In the genomic region with DNA sequence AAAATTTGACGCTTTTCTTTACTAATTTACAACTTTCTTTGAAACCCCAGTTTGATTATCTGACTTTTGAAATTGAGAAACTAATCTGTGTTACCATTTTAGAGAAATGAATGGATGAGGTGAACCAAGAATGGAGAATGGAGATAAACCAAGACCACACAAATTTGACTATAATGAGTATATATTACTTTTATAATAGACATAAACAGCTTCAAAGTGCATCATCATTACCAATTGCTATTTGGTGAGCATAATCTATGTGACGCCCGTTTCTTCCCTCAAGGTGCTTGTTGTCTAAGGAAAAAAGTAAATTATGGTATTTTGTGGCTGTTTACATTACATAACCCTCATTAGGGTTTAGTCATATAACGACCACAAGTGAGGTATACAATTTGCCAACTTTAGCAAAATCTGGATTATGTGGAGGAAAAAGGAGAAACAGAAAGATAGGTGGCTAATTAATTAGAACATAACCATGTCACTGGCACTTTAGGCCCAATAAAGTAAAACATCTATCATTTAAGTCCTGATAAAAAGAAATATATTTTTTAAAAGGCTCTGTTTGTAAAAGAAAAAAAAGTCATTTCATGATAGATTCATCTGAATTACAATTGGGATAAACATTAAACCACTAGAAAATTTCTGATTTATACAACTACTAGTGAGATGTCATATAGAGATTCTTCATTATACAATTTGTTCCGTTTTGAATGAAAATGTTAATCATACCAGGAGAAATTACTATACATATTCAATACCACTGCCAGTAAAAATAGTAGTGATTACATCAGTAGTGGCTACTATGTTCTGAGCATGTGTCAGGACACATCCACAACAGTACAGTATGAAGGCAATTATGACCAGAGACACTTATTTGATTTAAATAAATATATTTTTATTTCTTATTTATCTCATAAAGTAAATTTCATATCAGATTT, we compare ENCODE assay signal across 32 cellular contexts.
DNase-seq lines count a peak whose midpoint lies in the region; ATAC-seq, FAIRE-seq and TF ChIP-seq lines count a peak whose summit lies in the region.
"Had no signal": no experiment of that assay in that cellular context is flagged by ENCODE, and none has a peak within 500 bp of the region (broad histone marks: within the 10 kb centered on the region; RNA-seq: fewer than 3 reads in every experiment).

No MANE protein-coding gene starts in this region.

- TF ChIP-seq POLR2A in GM12892 (IDR thresholded peaks at IDR 0.05; ENCODE audit: low read depth, low read length) = no peak

- no peaks in the 10 kb centered on the region for H3K9me3 ChIP-seq in right atrium auricular region
- H3K9me3 ChIP-seq: left lung, testis, vagina had no signal

- no peak for DNase-seq in activated CD8-positive, alpha-beta memory T cell treated with anti-CD3 and anti-CD28 coated beads, Interleukin-2, amount 10 ng/mL, durations not matched to agents 7 days and 5 days
- DNase-seq in activated CD8-positive, alpha-beta memory T cell treated with anti-CD3 and anti-CD28 coated beads, Interleukin-2, amount 50 U/mL, for 48 hours = no peak
- no peak for DNase-seq in GM12892 (ENCODE audit: insufficient read length)
- DNase-seq in central memory CD8-positive, alpha-beta T cell (ENCODE audit: low spot score in 2 of 2) = no peak
- DNase-seq in right atrium auricular region (ENCODE audit: low spot score) = no peak
- DNase-seq in SW480 (ENCODE audit: low spot score) = no peak
- DNase-seq in DMS114 treated with DMSO at 0.1 percent for 48 hours (lab: John Stamatoyannopoulos, UW; ENCODE audit: unreplicated experiment) = no peak
- DNase-seq: ACHN; activated CD4-positive, CD25-positive, alpha-beta regulatory T cell treated with anti-CD3 and anti-CD28 coated beads, Interleukin-2, amount 50 U/mL, for 72 hours; activated naive CD4-positive, alpha-beta T cell; central memory CD4-positive, alpha-beta T cell; DMS79 treated with DMSO at 0.1 percent for 48 hours; dorsolateral prefrontal cortex; HCEC 1CT; IMR-90; left lung; naive B cell; NCI-H1105 treated with DMSO at 0.1 percent for 48 hours; NCI-H2081 treated with DMSO at 0.1 percent for 48 hours; NCI-H446; NCI-H82; occipital lobe; OCI-M1; stimulated activated CD4-positive, alpha-beta T cell treated with anti-CD3 and anti-CD28 coated beads, Interleukin-1b, Interleukin-23, amount 100 ng/mL, for 48 hours; T-helper 9 cell; testis had no signal

- H3K27ac ChIP-seq in right atrium auricular region = no peak overlapping the region
- H3K27ac ChIP-seq: dorsolateral prefrontal cortex, left lung, skin epidermis, testis, vagina had no signal

- H3K27me3 Mint-ChIP-seq in activated CD8-positive, alpha-beta memory T cell treated with anti-CD3 and anti-CD28 coated beads, Interleukin-2, amount 10 ng/mL, durations not matched to agents 7 days and 5 days = no peaks in the 10 kb centered on the region
- H3K27me3 Mint-ChIP-seq in central memory CD8-positive, alpha-beta T cell = no peaks in the 10 kb centered on the region
- H3K27me3 Mint-ChIP-seq: naive B cell had no signal

- FAIRE-seq in GM12892 (lab: Jason Lieb, UNC) = peak; percentile 46
- FAIRE-seq: astrocyte, endothelial cell of umbilical vein had no signal

- H3K36me3 Mint-ChIP-seq in activated CD8-positive, alpha-beta memory T cell treated with anti-CD3 and anti-CD28 coated beads, Interleukin-2, amount 10 ng/mL, durations not matched to agents 7 days and 5 days = peaks cover 61% of the 10 kb centered on the region
- H3K36me3 Mint-ChIP-seq in central memory CD8-positive, alpha-beta T cell (ENCODE audit: insufficient read depth) = peaks cover 2% of the 10 kb centered on the region

- H3K27me3 ChIP-seq in right atrium auricular region = no peaks in the 10 kb centered on the region
- H3K27me3 ChIP-seq: dorsolateral prefrontal cortex, left lung, testis, vagina had no signal

- no peaks in the 10 kb centered on the region for H3K4me1 ChIP-seq in right atrium auricular region
- H3K4me1 ChIP-seq: left lung, testis, vagina had no signal

- peaks cover 35% of the 10 kb centered on the region for H3K4me1 Mint-ChIP-seq in activated CD8-positive, alpha-beta memory T cell treated with anti-CD3 and anti-CD28 coated beads, Interleukin-2, amount 10 ng/mL, durations not matched to agents 7 days and 5 days
- peaks cover 17% of the 10 kb centered on the region for H3K4me1 Mint-ChIP-seq in central memory CD8-positive, alpha-beta T cell

- CTCF ChIA-PET in activated CD8-positive, alpha-beta memory T cell treated with anti-CD3 and anti-CD28 coated beads, Interleukin-2, amount 10 ng/mL, durations not matched to agents 7 days and 5 days (lab: Charles Lee) = no interaction called here

- no peaks in the 10 kb centered on the region for H3K36me3 ChIP-seq in right atrium auricular region
- H3K36me3 ChIP-seq: left lung, vagina had no signal

- no peak for TF ChIP-seq CTCF in right atrium auricular region (IDR thresholded peaks at IDR 0.05)

- H3K27ac Mint-ChIP-seq in activated CD8-positive, alpha-beta memory T cell treated with anti-CD3 and anti-CD28 coated beads, Interleukin-2, amount 10 ng/mL, durations not matched to agents 7 days and 5 days = peak overlapping the region; percentile 52
- peak overlapping the region; percentile 38 for H3K27ac Mint-ChIP-seq in central memory CD8-positive, alpha-beta T cell (ENCODE audit: low read depth)

- ATAC-seq in activated CD8-positive, alpha-beta memory T cell treated with anti-CD3 and anti-CD28 coated beads, Interleukin-2, amount 10 ng/mL, durations not matched to agents 7 days and 5 days = peak; percentile 82
- ATAC-seq in HG03045 (IDR thresholded peaks at IDR 0.05; ENCODE audit: unreplicated experiment) = peak; percentile 47
- ATAC-seq in central memory CD8-positive, alpha-beta T cell (replicated peaks; ENCODE audit: extremely low read depth, poor library complexity, severe bottlenecking) = no peak
- ATAC-seq: left lung, Right ventricle myocardium inferior had no signal

- no peaks in the 10 kb centered on the region for H3K9me3 Mint-ChIP-seq in activated CD8-positive, alpha-beta memory T cell treated with anti-CD3 and anti-CD28 coated beads, Interleukin-2, amount 10 ng/mL, durations not matched to agents 7 days and 5 days (ENCODE audit: low read depth)
- no peaks in the 10 kb centered on the region for H3K9me3 Mint-ChIP-seq in central memory CD8-positive, alpha-beta T cell
- H3K9me3 Mint-ChIP-seq: naive B cell had no signal

- no peak overlapping the region for H3K4me3 ChIP-seq in right atrium auricular region
- H3K4me3 ChIP-seq: dorsolateral prefrontal cortex, left lung, skin epidermis, testis, vagina had no signal

- H3K4me3 Mint-ChIP-seq in activated CD8-positive, alpha-beta memory T cell treated with anti-CD3 and anti-CD28 coated beads, Interleukin-2, amount 10 ng/mL, durations not matched to agents 7 days and 5 days = no peak overlapping the region
- H3K4me3 Mint-ChIP-seq in central memory CD8-positive, alpha-beta T cell = no peak overlapping the region
- H3K4me3 Mint-ChIP-seq: naive B cell had no signal
